In genomic region chr3:30622047-30622545, GRCh38 we compare ENCODE assay signal across 1 cellular context.
TF ChIP-seq lines count a peak whose summit lies in the region.

No MANE protein-coding gene starts in this region.

TF ChIP-seq in IMR-90, 13 proteins besides CTCF, POLR2A, EP300 and RAD21 (continued from another document):
- TF ChIP-seq USF2 (IDR thresholded peaks at IDR 0.05; ENCODE audit: low read depth, low read length) (no peak), CEBPB (IDR thresholded peaks at IDR 0.05; ENCODE audit: low read depth, low read length) (no peak), CHD1 (IDR thresholded peaks at IDR 0.05; ENCODE audit: low read depth, low read length) (no peak)
